In the genomic region with DNA sequence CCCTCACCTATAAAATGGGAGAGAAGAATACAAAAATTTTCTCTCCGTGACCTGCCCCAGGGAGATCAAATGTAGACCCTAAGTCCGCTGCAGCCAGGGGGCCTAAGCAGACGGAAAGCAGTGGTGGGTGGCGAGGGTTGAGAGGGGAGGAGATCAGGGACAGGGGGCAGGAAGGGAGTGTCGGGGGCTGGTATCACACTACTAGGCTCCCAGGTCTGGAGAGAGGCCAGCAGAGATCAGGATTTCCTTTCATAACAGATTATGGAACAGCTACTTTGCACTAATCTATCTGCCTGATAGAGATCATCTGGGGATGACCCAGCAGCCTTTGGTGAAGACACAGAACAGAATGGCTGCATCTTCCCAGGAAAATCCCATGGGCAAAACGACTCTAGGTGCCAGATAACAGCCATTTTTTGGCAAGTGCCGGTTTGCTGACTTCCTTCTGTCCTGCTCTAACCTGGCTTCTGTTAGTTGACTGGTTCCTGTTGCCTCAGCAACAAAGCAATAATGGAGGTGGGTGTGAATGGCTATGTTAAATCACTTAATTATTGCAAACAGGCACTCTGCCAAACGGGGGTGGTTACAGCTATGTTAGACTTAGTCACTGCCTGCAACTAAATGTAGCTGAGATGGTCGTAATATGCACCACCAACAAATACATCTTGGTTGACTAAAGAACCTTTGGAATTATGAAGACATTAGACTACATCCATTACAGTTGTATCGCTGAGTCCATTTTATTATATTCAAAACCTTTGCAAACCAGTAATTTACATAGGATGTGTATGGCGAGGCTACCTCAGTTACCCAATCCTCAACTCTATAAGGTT, we compare ENCODE assay signal across 2 cellular contexts.
TF ChIP-seq lines count a peak whose summit lies in the region.

No MANE protein-coding gene starts in this region.

TF ChIP-seq in SK-N-SH, 30 proteins besides CTCF, POLR2A, EP300 and RAD21:
- TF ChIP-seq NFIC (IDR thresholded peaks at IDR 0.05; ENCODE audit: borderline replicate concordance): peak; percentile 39
- no peak for TF ChIP-seq FOSL2 (IDR thresholded peaks at IDR 0.05; ENCODE audit: borderline replicate concordance, low read depth)
- TF ChIP-seq RFX5 (IDR thresholded peaks at IDR 0.05; ENCODE audit: low read length): no peak
- TF ChIP-seq GATA2 (CRISPR knock-in tag; IDR thresholded peaks at IDR 0.05): peak; percentile 53
- TF ChIP-seq RCOR1 (IDR thresholded peaks at IDR 0.05; ENCODE audit: low read length): no peak
- TF ChIP-seq FOXM1 (IDR thresholded peaks at IDR 0.05; ENCODE audit: low read depth): no peak
- no peak for TF ChIP-seq SIN3A (IDR thresholded peaks at IDR 0.05; ENCODE audit: borderline replicate concordance, low read depth, low read length)
- no peak for TF ChIP-seq ELF1 (IDR thresholded peaks at IDR 0.05)
- TF ChIP-seq TEAD4 (IDR thresholded peaks at IDR 0.05; ENCODE audit: borderline replicate concordance, insufficient read depth): no peak
- no peak for TF ChIP-seq NRF1 (IDR thresholded peaks at IDR 0.05; ENCODE audit: low read depth, low read length)

TF ChIP-seq in HepG2, 621 proteins besides CTCF, POLR2A, EP300 and RAD21:
- no peak for TF ChIP-seq ZBTB7A (CRISPR knock-in tag; IDR thresholded peaks at IDR 0.05)
- TF ChIP-seq SALL1 (CRISPR knock-in tag; IDR thresholded peaks at IDR 0.05): 0 out of 2 replicates have a peak, but pooled peaks have one; percentile 4
- TF ChIP-seq ZNF629 (CRISPR knock-in tag; conservative IDR thresholded peaks at IDR 0.05): 0 out of 2 replicates have a peak, but pooled peaks have one; percentile 6
- TF ChIP-seq, protein P1, sequence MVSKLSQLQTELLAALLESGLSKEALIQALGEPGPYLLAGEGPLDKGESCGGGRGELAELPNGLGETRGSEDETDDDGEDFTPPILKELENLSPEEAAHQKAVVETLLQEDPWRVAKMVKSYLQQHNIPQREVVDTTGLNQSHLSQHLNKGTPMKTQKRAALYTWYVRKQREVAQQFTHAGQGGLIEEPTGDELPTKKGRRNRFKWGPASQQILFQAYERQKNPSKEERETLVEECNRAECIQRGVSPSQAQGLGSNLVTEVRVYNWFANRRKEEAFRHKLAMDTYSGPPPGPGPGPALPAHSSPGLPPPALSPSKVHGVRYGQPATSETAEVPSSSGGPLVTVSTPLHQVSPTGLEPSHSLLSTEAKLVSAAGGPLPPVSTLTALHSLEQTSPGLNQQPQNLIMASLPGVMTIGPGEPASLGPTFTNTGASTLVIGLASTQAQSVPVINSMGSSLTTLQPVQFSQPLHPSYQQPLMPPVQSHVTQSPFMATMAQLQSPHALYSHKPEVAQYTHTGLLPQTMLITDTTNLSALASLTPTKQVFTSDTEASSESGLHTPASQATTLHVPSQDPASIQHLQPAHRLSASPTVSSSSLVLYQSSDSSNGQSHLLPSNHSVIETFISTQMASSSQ (IDR thresholded peaks at IDR 0.05; ENCODE audit: low read depth): no peak
- TF ChIP-seq, protein P1 (CRISPR knock-in tag; IDR thresholded peaks at IDR 0.05; ENCODE audit: borderline replicate concordance): no peak
- peak; percentile 68; the same call in 1 of the 2 replicates for TF ChIP-seq ZBTB33 (CRISPR knock-in tag; IDR thresholded peaks at IDR 0.05)
